13 cellular contexts compared by ENCODE assay signal in the genomic region with DNA sequence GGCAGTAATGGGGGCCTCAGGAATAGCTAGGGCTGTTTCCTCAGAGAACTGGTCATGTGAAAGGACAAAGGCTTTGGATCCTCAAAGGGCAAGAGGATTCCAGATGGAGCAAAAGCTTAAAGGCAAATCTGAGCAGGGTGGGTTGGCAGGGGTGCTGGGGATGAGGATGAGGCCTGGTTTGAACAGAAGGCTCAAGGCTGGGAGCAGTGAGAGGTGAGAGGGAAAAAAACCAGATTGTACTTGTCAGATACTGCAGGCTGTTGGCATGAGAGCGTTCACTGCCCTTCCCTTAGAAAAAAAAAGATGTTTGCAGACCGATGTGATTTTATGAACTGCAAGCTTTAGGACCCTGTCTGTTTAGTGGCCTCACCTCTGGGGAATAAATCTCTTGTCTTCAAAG.
"Had no signal": no experiment of that assay in that cellular context is flagged by ENCODE, and none has a peak within 500 bp of the region (broad histone marks: within the 10 kb centered on the region; RNA-seq: fewer than 3 reads in every experiment).

No MANE protein-coding gene starts in this region.

- H3K9me3 ChIP-seq: ascending aorta, psoas muscle had no signal

- H3K4me1 ChIP-seq: ascending aorta had no signal

- H3K4me3 Mint-ChIP-seq: activated T-helper 17 cell treated with anti-CD3 and anti-CD28 coated beads, Interleukin-2, amount 50 U/mL, for 72 hours; natural killer cell; stimulated activated naive CD8-positive, alpha-beta T cell treated with anti-CD3 and anti-CD28 coated beads, Interleukin-15, amount 100 ng/mL, for 72 hours had no signal

- DNase-seq: activated CD4-positive, CD25-positive, alpha-beta regulatory T cell treated with anti-CD3 and anti-CD28 coated beads, Interleukin-2, amount 50 U/mL, for 72 hours; activated naive CD4-positive, alpha-beta T cell treated with Interleukin-2 at 50 U/mL for 16 hours; activated T-cell treated with anti-CD3 and anti-CD28 coated beads for 4 hours; dorsolateral prefrontal cortex; left colon; natural killer cell; psoas muscle; stimulated activated CD4-positive, alpha-beta T cell treated with anti-CD3 and anti-CD28 coated beads, Interleukin-1b, Interleukin-23, amount 100 ng/mL, for 48 hours; stimulated activated naive CD8-positive, alpha-beta T cell treated with anti-CD3 and anti-CD28 coated beads, Interleukin-15, amount 100 ng/mL, for 72 hours; SW 1271 had no signal

- H3K9me3 Mint-ChIP-seq: activated T-helper 17 cell treated with anti-CD3 and anti-CD28 coated beads, Interleukin-2, amount 50 U/mL, for 72 hours; natural killer cell; stimulated activated naive CD8-positive, alpha-beta T cell treated with anti-CD3 and anti-CD28 coated beads, Interleukin-15, amount 100 ng/mL, for 72 hours had no signal

- H3K27me3 Mint-ChIP-seq: activated T-helper 17 cell treated with anti-CD3 and anti-CD28 coated beads, Interleukin-2, amount 50 U/mL, for 72 hours had no signal

- H3K27ac ChIP-seq: ascending aorta, dorsolateral prefrontal cortex, psoas muscle had no signal

- H3K4me3 ChIP-seq: ascending aorta, dorsolateral prefrontal cortex, psoas muscle had no signal

- H3K36me3 ChIP-seq: ascending aorta had no signal

- H3K4me1 Mint-ChIP-seq: activated T-helper 17 cell treated with anti-CD3 and anti-CD28 coated beads, Interleukin-2, amount 50 U/mL, for 72 hours; natural killer cell; stimulated activated naive CD8-positive, alpha-beta T cell treated with anti-CD3 and anti-CD28 coated beads, Interleukin-15, amount 100 ng/mL, for 72 hours had no signal

- H3K27me3 ChIP-seq: ascending aorta had no signal

- ATAC-seq: activated T-helper 17 cell treated with anti-CD3 and anti-CD28 coated beads, Interleukin-2, amount 50 U/mL, for 72 hours; left colon; natural killer cell; psoas muscle; sciatic nerve; stimulated activated naive CD8-positive, alpha-beta T cell treated with anti-CD3 and anti-CD28 coated beads, Interleukin-15, amount 100 ng/mL, for 72 hours had no signal

- H3K27ac Mint-ChIP-seq: activated T-helper 17 cell treated with anti-CD3 and anti-CD28 coated beads, Interleukin-2, amount 50 U/mL, for 72 hours; natural killer cell; stimulated activated naive CD8-positive, alpha-beta T cell treated with anti-CD3 and anti-CD28 coated beads, Interleukin-15, amount 100 ng/mL, for 72 hours had no signal

- H3K36me3 Mint-ChIP-seq: natural killer cell had no signal
